Comparison of ENCODE assay signal across 15 cellular contexts in the genomic region with DNA sequence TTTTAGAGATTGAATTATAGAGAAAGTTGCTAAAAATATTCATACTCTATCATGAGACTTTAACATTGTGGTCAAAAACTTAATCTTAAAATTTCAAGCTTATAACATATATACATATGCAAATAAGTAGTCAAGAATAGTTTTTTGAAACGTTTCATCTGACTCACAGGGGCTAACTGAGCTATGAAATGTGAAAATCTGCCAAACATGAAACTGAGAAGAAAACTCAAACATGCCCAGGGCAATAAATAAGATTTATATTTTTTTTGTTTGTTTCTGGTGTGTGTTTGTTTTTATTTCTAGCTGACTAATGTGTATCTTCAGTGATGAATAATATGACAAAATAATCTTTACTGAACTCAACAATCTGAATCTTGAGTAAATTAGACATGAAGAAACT.
DNase-seq lines count a peak whose midpoint lies in the region; ATAC-seq and FAIRE-seq lines count a peak whose summit lies in the region.
"Had no signal": no experiment of that assay in that cellular context is flagged by ENCODE, and none has a peak within 500 bp of the region (broad histone marks: within the 10 kb centered on the region; RNA-seq: fewer than 3 reads in every experiment).

No MANE protein-coding gene starts in this region.

- H3K4me2 ChIP-seq in Karpas-422 (ENCODE audit: low read depth, low read length, poor library complexity, severe bottlenecking), result no peak overlapping the region

- no peak overlapping the region for H3K4me3 ChIP-seq in Karpas-422 (ENCODE audit: low read length)
- H3K4me3 ChIP-seq: esophagus muscularis mucosa had no signal

- H3K27me3 ChIP-seq in Karpas-422 (ENCODE audit: low read length), result no peaks in the 10 kb centered on the region
- H3K27me3 ChIP-seq: esophagus muscularis mucosa had no signal

- no peaks in the 10 kb centered on the region for H3K36me3 ChIP-seq in Karpas-422 (ENCODE audit: insufficient read depth, low read length)
- H3K36me3 ChIP-seq: esophagus muscularis mucosa had no signal

- no peak overlapping the region for H3K27ac ChIP-seq in Karpas-422 (ENCODE audit: low read length)
- H3K27ac ChIP-seq: esophagus muscularis mucosa had no signal

- H3K9me3 ChIP-seq in Karpas-422 (ENCODE audit: low read length), result no peaks in the 10 kb centered on the region
- H3K9me3 ChIP-seq: esophagus muscularis mucosa had no signal

- no peaks in the 10 kb centered on the region for H4K20me1 ChIP-seq in Karpas-422 (ENCODE audit: insufficient read depth, low read depth, low read length)

- no peak overlapping the region for H2AFZ ChIP-seq in Karpas-422 (ENCODE audit: low read length)

- DNase-seq in NCI-H526 treated with DMSO at 0.1 percent for 48 hours (lab: John Stamatoyannopoulos, UW), result no peak
- no peak for DNase-seq in Karpas-422
- DNase-seq in NCI-H526 (lab: John Stamatoyannopoulos, UW), result no peak
- DNase-seq: activated gamma-delta T cell; AML-193; DMS79 treated with DMSO at 0.1 percent for 48 hours; NCI-H146; stimulated activated CD4-positive, alpha-beta T cell treated with anti-CD3 and anti-CD28 coated beads, Interleukin-2, amount 100 ng/mL, for 48 hours; stimulated activated naive CD4-positive, alpha-beta T cell had no signal

- peak; percentile 69 for FAIRE-seq in endometrium (lab: Jason Lieb, UNC)

- no peaks in the 10 kb centered on the region for H3K79me2 ChIP-seq in Karpas-422 (ENCODE audit: low read length)

- no peak overlapping the region for H3K9ac ChIP-seq in Karpas-422 (ENCODE audit: low read length)

- no peaks in the 10 kb centered on the region for H3K9me2 ChIP-seq in Karpas-422 (replicated peaks; ENCODE audit: insufficient read depth, low read length)

- H3K4me1 ChIP-seq in Karpas-422 (ENCODE audit: low read length), result no peaks in the 10 kb centered on the region
- H3K4me1 ChIP-seq: esophagus muscularis mucosa had no signal

- ATAC-seq in GM18873 (IDR thresholded peaks at IDR 0.05; ENCODE audit: low FRiP score, unreplicated experiment) (peak; percentile 73), GM21737 (IDR thresholded peaks at IDR 0.05; ENCODE audit: unreplicated experiment) (peak; percentile 75), HG03159 (IDR thresholded peaks at IDR 0.05; ENCODE audit: unreplicated experiment) (peak; percentile 66), HG02970 (IDR thresholded peaks at IDR 0.05; ENCODE audit: low FRiP score, unreplicated experiment) (no peak)
